16 cellular contexts compared by ENCODE assay signal in genomic region chr1:218664385-218665170, GRCh38.
DNase-seq lines count a peak whose midpoint lies in the region; ATAC-seq and TF ChIP-seq lines count a peak whose summit lies in the region.
"Had no signal": no experiment of that assay in that cellular context is flagged by ENCODE, and none has a peak within 500 bp of the region (broad histone marks: within the 10 kb centered on the region; RNA-seq: fewer than 3 reads in every experiment).

No MANE protein-coding gene starts in this region.

- intact Hi-C loops in uterus (cut with DNase I; ENCODE audit: low total_unique reads), result no loop called here
- intact Hi-C loops in activated T-helper 1 cell treated with anti-CD3 and anti-CD28 coated beads, Interleukin-12 subunit alpha, Interleukin-12 subunit beta, Interleukin-2, Interleukin-4 antibody, amounts not matched to agents 30 ng/mL and 10 ng/mL and 1 ng/mL, durations not matched to agents 14 hours and 24 hours and 36 hours (cut with micrococcal nuclease), result no loop called here

- no peaks in the 10 kb centered on the region for H3K27me3 Mint-ChIP-seq in activated T-helper 1 cell treated with anti-CD3 and anti-CD28 coated beads, Interleukin-12 subunit alpha, Interleukin-12 subunit beta, Interleukin-2, Interleukin-4 antibody, amounts not matched to agents 30 ng/mL and 10 ng/mL and 1 ng/mL, durations not matched to agents 14 hours and 24 hours and 36 hours (ENCODE audit: insufficient read depth)
- H3K27me3 Mint-ChIP-seq in stimulated activated naive B cell treated with anti-CD40 and anti-IgM and Interleukin-4, amounts not matched to agents 10 μg/mL and 1 μg/mL and 100 μg/mL, for 72 hours, result peaks cover 0 to 3% of the 10 kb centered on the region in 2 donors
- H3K27me3 Mint-ChIP-seq: naive B cell had no signal

- peak overlapping the region; percentile 44 for H3K27ac ChIP-seq in caudate nucleus (ENCODE audit: low read depth, low read length)
- peak overlapping the region; percentile 13 for H3K27ac ChIP-seq in layer of hippocampus (ENCODE audit: low read depth, low read length)
- H3K27ac ChIP-seq in uterus, result peak overlapping the region; percentile 13 to 14
- H3K27ac ChIP-seq: 22Rv1 had no signal

- DNase-seq in DMS53 (lab: John Stamatoyannopoulos, UW), result peak; percentile 43
- DNase-seq in DMS53 treated with DMSO at 0.1 percent for 48 hours (lab: John Stamatoyannopoulos, UW; ENCODE audit: unreplicated experiment), result no peak
- DNase-seq in caudate nucleus (lab: John Stamatoyannopoulos, UW), result no peak
- no peak for DNase-seq in uterus
- no peak for DNase-seq in cerebellar cortex (ENCODE audit: low spot score)
- no peak for DNase-seq in activated T-helper 1 cell treated with anti-CD3 and anti-CD28 coated beads, Interleukin-12 subunit alpha, Interleukin-12 subunit beta, Interleukin-2, Interleukin-4 antibody, amounts not matched to agents 30 ng/mL and 10 ng/mL and 1 ng/mL, durations not matched to agents 14 hours and 24 hours and 36 hours (ENCODE audit: low spot score)
- DNase-seq in stimulated activated naive B cell treated with anti-CD40 and anti-IgM and Interleukin-4, amounts not matched to agents 10 μg/mL and 1 μg/mL and 100 μg/mL, for 72 hours, result no peak
- DNase-seq: amniotic stem cell, COR-L47, naive B cell, NCI-H1105, NCI-H748 treated with DMSO at 0.1 percent for 48 hours, SHP77 treated with DMSO at 0.1 percent for 48 hours had no signal

- no peaks in the 10 kb centered on the region for H3K36me3 Mint-ChIP-seq in activated T-helper 1 cell treated with anti-CD3 and anti-CD28 coated beads, Interleukin-12 subunit alpha, Interleukin-12 subunit beta, Interleukin-2, Interleukin-4 antibody, amounts not matched to agents 30 ng/mL and 10 ng/mL and 1 ng/mL, durations not matched to agents 14 hours and 24 hours and 36 hours (ENCODE audit: low read depth)
- H3K36me3 Mint-ChIP-seq in stimulated activated naive B cell treated with anti-CD40 and anti-IgM and Interleukin-4, amounts not matched to agents 10 μg/mL and 1 μg/mL and 100 μg/mL, for 72 hours, result no peaks in the 10 kb centered on the region
- H3K36me3 Mint-ChIP-seq: naive B cell had no signal

- no peak overlapping the region for H3K27ac Mint-ChIP-seq in activated T-helper 1 cell treated with anti-CD3 and anti-CD28 coated beads, Interleukin-12 subunit alpha, Interleukin-12 subunit beta, Interleukin-2, Interleukin-4 antibody, amounts not matched to agents 30 ng/mL and 10 ng/mL and 1 ng/mL, durations not matched to agents 14 hours and 24 hours and 36 hours
- no peak overlapping the region for H3K27ac Mint-ChIP-seq in stimulated activated naive B cell treated with anti-CD40 and anti-IgM and Interleukin-4, amounts not matched to agents 10 μg/mL and 1 μg/mL and 100 μg/mL, for 72 hours
- H3K27ac Mint-ChIP-seq: naive B cell had no signal

- no peaks in the 10 kb centered on the region for H3K36me3 ChIP-seq in uterus
- H3K36me3 ChIP-seq: right atrium auricular region had no signal

- H3K27me3 ChIP-seq in layer of hippocampus (ENCODE audit: control insufficient read depth, insufficient read depth, low read length) (no peaks in the 10 kb centered on the region), uterus (no peaks in the 10 kb centered on the region)
- H3K27me3 ChIP-seq: right atrium auricular region had no signal

- ATAC-seq in stimulated activated naive B cell treated with anti-CD40 and anti-IgM and Interleukin-4, amounts not matched to agents 10 μg/mL and 1 μg/mL and 100 μg/mL, for 72 hours (replicated peaks), result no peak

- TF ChIP-seq CTCF in uterus (IDR thresholded peaks at IDR 0.05), result no peak

- H3K4me3 Mint-ChIP-seq in activated T-helper 1 cell treated with anti-CD3 and anti-CD28 coated beads, Interleukin-12 subunit alpha, Interleukin-12 subunit beta, Interleukin-2, Interleukin-4 antibody, amounts not matched to agents 30 ng/mL and 10 ng/mL and 1 ng/mL, durations not matched to agents 14 hours and 24 hours and 36 hours, result no peak overlapping the region
- H3K4me3 Mint-ChIP-seq in stimulated activated naive B cell treated with anti-CD40 and anti-IgM and Interleukin-4, amounts not matched to agents 10 μg/mL and 1 μg/mL and 100 μg/mL, for 72 hours, result no peak overlapping the region

- H3K4me1 Mint-ChIP-seq in activated T-helper 1 cell treated with anti-CD3 and anti-CD28 coated beads, Interleukin-12 subunit alpha, Interleukin-12 subunit beta, Interleukin-2, Interleukin-4 antibody, amounts not matched to agents 30 ng/mL and 10 ng/mL and 1 ng/mL, durations not matched to agents 14 hours and 24 hours and 36 hours (ENCODE audit: low read depth), result no peaks in the 10 kb centered on the region
- no peaks in the 10 kb centered on the region for H3K4me1 Mint-ChIP-seq in stimulated activated naive B cell treated with anti-CD40 and anti-IgM and Interleukin-4, amounts not matched to agents 10 μg/mL and 1 μg/mL and 100 μg/mL, for 72 hours
- H3K4me1 Mint-ChIP-seq: naive B cell had no signal

- no peak for TF ChIP-seq POLR2A in uterus (IDR thresholded peaks at IDR 0.05)

- no peak overlapping the region for H3K4me3 ChIP-seq in uterus
- H3K4me3 ChIP-seq: right atrium auricular region had no signal

- H3K4me1 ChIP-seq in uterus, result peaks cover 0 to 5% of the 10 kb centered on the region in 2 donors
- H3K4me1 ChIP-seq: right atrium auricular region had no signal

- H3K9me3 Mint-ChIP-seq in activated T-helper 1 cell treated with anti-CD3 and anti-CD28 coated beads, Interleukin-12 subunit alpha, Interleukin-12 subunit beta, Interleukin-2, Interleukin-4 antibody, amounts not matched to agents 30 ng/mL and 10 ng/mL and 1 ng/mL, durations not matched to agents 14 hours and 24 hours and 36 hours, result no peaks in the 10 kb centered on the region
- H3K9me3 Mint-ChIP-seq in stimulated activated naive B cell treated with anti-CD40 and anti-IgM and Interleukin-4, amounts not matched to agents 10 μg/mL and 1 μg/mL and 100 μg/mL, for 72 hours, result no peaks in the 10 kb centered on the region

- H3K9me3 ChIP-seq in uterus, result no peaks in the 10 kb centered on the region
- H3K9me3 ChIP-seq: right atrium auricular region had no signal
